ENCODE assay signal across 1 cellular context in the genomic region with DNA sequence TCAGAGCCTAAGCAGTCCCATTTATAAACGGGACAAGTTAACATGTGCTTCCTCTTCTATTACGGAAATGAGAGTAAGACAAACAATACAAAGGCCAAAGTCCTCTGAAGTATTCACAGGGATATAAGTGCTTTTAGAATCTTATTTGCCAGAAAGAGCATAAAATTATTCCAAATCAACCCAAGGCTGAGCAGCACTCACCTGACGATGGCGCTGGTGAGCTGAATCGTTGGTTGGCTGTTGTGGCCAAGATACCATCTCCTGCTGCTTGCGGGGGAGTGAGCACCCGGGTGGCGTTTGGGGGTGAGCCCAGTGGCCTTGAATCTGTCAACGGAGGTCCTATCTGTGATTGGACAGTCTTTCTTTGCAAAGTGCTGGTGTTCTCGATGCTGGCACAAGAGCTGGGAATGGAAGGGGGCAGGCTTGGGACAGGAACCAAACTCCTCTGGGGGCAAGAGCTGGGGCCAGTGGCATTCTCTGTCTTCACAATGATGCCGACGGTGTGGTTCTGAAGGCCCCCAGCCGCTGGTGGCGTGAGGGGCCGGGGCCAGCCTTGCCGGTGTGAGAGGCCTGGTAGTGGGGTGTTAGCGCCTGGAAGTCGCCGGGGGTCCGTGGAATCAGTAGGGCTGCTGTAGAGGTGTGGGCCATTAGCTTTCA.
A peak's percentile ranks its signal among the peaks of the same experiment; 100 is the strongest.
TF ChIP-seq lines count a peak whose summit lies in the region.

No MANE protein-coding gene starts in this region.

TF ChIP-seq in K562, 482 proteins besides CTCF, POLR2A, EP300 and RAD21 (continued from another document and continues in another):
- TF ChIP-seq, protein P1, sequence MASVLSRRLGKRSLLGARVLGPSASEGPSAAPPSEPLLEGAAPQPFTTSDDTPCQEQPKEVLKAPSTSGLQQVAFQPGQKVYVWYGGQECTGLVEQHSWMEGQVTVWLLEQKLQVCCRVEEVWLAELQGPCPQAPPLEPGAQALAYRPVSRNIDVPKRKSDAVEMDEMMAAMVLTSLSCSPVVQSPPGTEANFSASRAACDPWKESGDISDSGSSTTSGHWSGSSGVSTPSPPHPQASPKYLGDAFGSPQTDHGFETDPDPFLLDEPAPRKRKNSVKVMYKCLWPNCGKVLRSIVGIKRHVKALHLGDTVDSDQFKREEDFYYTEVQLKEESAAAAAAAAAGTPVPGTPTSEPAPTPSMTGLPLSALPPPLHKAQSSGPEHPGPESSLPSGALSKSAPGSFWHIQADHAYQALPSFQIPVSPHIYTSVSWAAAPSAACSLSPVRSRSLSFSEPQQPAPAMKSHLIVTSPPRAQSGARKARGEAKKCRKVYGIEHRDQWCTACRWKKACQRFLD (CRISPR knock-in tag; IDR thresholded peaks at IDR 0.05), result no peak
- TF ChIP-seq, protein P2, sequence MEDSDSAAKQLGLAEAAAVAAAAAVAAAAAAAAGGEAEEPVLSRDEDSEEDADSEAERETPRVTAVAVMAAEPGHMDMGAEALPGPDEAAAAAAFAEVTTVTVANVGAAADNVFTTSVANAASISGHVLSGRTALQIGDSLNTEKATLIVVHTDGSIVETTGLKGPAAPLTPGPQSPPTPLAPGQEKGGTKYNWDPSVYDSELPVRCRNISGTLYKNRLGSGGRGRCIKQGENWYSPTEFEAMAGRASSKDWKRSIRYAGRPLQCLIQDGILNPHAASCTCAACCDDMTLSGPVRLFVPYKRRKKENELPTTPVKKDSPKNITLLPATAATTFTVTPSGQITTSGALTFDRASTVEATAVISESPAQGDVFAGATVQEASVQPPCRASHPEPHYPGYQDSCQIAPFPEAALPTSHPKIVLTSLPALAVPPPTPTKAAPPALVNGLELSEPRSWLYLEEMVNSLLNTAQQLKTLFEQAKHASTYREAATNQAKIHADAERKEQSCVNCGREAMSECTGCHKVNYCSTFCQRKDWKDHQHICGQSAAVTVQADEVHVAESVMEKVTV (CRISPR knock-in tag; IDR thresholded peaks at IDR 0.05), result 0 out of 2 replicates have a peak, but pooled peaks have one; percentile 51
- TF ChIP-seq CEBPG (CRISPR knock-in tag; IDR thresholded peaks at IDR 0.05) (no peak), CEBPG (tag; conservative IDR thresholded peaks at IDR 0.05 in 1 of 2, IDR thresholded peaks at IDR 0.05 in 1 of 2) (no peak), RBM15 (IDR thresholded peaks at IDR 0.05; ENCODE audit: insufficient read depth, low read length) (no peak), PHF20 (IDR thresholded peaks at IDR 0.05; ENCODE audit: partially characterized antibody) (no peak), COPS2 (conservative IDR thresholded peaks at IDR 0.05) (no peak), PHTF2 (CRISPR knock-in tag; IDR thresholded peaks at IDR 0.05) (no peak), JUNB (CRISPR knock-in tag; conservative IDR thresholded peaks at IDR 0.05) (no peak), CBFA2T2 (conservative IDR thresholded peaks at IDR 0.05) (peak; percentile 73), ZNF584 (CRISPR knock-in tag; IDR thresholded peaks at IDR 0.05; ENCODE audit: low read depth) (no peak), PCBP1 (IDR thresholded peaks at IDR 0.05; ENCODE audit: low read depth, low read length, poor library complexity, severe bottlenecking) (no peak), HDGF (IDR thresholded peaks at IDR 0.05) (no peak), GABPA (tag; conservative IDR thresholded peaks at IDR 0.05; ENCODE audit: low read depth) (no peak), CCNT2 (IDR thresholded peaks at IDR 0.05; ENCODE audit: borderline replicate concordance, extremely low read depth, insufficient read length, low read depth, low read length) (peak; percentile 67), BHLHE40 (IDR thresholded peaks at IDR 0.05; ENCODE audit: low read length) (peak; percentile 71), SMARCC2 (IDR thresholded peaks at IDR 0.05; ENCODE audit: low read depth) (peak; percentile 83), BDP1 (IDR thresholded peaks at IDR 0.05; ENCODE audit: insufficient read depth, insufficient read length) (no peak), ZNF224 (CRISPR knock-in tag; IDR thresholded peaks at IDR 0.05) (no peak), ZKSCAN8 (CRISPR knock-in tag; IDR thresholded peaks at IDR 0.05) (no peak), DPF2 (IDR thresholded peaks at IDR 0.05) (peak; percentile 94), EHMT2 (IDR thresholded peaks at IDR 0.05) (peak; percentile 20; the same call in 1 of the 2 replicates), ZNF124 (CRISPR knock-in tag; IDR thresholded peaks at IDR 0.05) (no peak), SRF (CRISPR knock-in tag; IDR thresholded peaks at IDR 0.05) (no peak), KLF13 (tag; IDR thresholded peaks at IDR 0.05; ENCODE audit: borderline replicate concordance, low read depth) (no peak), RBM34 (IDR thresholded peaks at IDR 0.05; ENCODE audit: borderline replicate concordance, insufficient read depth, low read length) (no peak), ZNF253 (CRISPR knock-in tag; conservative IDR thresholded peaks at IDR 0.05) (no peak), NR2C2 (CRISPR knock-in tag; IDR thresholded peaks at IDR 0.05) (no peak), NR2C2 (tag; IDR thresholded peaks at IDR 0.05) (no peak), ZNF764 (CRISPR knock-in tag; IDR thresholded peaks at IDR 0.05; ENCODE audit: low read depth) (no peak), CBX1 (IDR thresholded peaks at IDR 0.05; ENCODE audit: low read depth) (no peak), MYBL2 (IDR thresholded peaks at IDR 0.05; ENCODE audit: low read depth) (no peak), MYBL2 (CRISPR knock-in tag; IDR thresholded peaks at IDR 0.05; ENCODE audit: borderline replicate concordance) (no peak), ZNF707 (CRISPR knock-in tag; conservative IDR thresholded peaks at IDR 0.05) (no peak), SMAD2 (IDR thresholded peaks at IDR 0.05; ENCODE audit: low read depth, low read length) (no peak), SPI1 (IDR thresholded peaks at IDR 0.05; ENCODE audit: borderline replicate concordance, low read depth, low read length) (no peak), ZNF3 (CRISPR knock-in tag; IDR thresholded peaks at IDR 0.05) (no peak), ZNF695 (CRISPR knock-in tag; IDR thresholded peaks at IDR 0.05) (no peak), ESRRA (IDR thresholded peaks at IDR 0.05; ENCODE audit: borderline replicate concordance, low read depth) (peak; percentile 62; the same call in 1 of the 2 replicates), THRAP3 (IDR thresholded peaks at IDR 0.05; ENCODE audit: borderline replicate concordance) (no peak), ZNF561 (CRISPR knock-in tag; conservative IDR thresholded peaks at IDR 0.05) (no peak), HDAC3 (IDR thresholded peaks at IDR 0.05; ENCODE audit: borderline replicate concordance, partially characterized antibody) (peak; percentile 35), ETV1 (tag; conservative IDR thresholded peaks at IDR 0.05; ENCODE audit: low read depth) (0 out of 2 replicates have a peak, but pooled peaks have one; percentile 23), KAT7 (CRISPR knock-in tag; IDR thresholded peaks at IDR 0.05; ENCODE audit: borderline replicate concordance) (no peak)
- TF ChIP-seq, protein P3, sequence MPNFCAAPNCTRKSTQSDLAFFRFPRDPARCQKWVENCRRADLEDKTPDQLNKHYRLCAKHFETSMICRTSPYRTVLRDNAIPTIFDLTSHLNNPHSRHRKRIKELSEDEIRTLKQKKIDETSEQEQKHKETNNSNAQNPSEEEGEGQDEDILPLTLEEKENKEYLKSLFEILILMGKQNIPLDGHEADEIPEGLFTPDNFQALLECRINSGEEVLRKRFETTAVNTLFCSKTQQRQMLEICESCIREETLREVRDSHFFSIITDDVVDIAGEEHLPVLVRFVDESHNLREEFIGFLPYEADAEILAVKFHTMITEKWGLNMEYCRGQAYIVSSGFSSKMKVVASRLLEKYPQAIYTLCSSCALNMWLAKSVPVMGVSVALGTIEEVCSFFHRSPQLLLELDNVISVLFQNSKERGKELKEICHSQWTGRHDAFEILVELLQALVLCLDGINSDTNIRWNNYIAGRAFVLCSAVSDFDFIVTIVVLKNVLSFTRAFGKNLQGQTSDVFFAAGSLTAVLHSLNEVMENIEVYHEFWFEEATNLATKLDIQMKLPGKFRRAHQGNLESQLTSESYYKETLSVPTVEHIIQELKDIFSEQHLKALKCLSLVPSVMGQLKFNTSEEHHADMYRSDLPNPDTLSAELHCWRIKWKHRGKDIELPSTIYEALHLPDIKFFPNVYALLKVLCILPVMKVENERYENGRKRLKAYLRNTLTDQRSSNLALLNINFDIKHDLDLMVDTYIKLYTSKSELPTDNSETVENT (CRISPR knock-in tag; IDR thresholded peaks at IDR 0.05), result no peak
- TF ChIP-seq, protein P4, sequence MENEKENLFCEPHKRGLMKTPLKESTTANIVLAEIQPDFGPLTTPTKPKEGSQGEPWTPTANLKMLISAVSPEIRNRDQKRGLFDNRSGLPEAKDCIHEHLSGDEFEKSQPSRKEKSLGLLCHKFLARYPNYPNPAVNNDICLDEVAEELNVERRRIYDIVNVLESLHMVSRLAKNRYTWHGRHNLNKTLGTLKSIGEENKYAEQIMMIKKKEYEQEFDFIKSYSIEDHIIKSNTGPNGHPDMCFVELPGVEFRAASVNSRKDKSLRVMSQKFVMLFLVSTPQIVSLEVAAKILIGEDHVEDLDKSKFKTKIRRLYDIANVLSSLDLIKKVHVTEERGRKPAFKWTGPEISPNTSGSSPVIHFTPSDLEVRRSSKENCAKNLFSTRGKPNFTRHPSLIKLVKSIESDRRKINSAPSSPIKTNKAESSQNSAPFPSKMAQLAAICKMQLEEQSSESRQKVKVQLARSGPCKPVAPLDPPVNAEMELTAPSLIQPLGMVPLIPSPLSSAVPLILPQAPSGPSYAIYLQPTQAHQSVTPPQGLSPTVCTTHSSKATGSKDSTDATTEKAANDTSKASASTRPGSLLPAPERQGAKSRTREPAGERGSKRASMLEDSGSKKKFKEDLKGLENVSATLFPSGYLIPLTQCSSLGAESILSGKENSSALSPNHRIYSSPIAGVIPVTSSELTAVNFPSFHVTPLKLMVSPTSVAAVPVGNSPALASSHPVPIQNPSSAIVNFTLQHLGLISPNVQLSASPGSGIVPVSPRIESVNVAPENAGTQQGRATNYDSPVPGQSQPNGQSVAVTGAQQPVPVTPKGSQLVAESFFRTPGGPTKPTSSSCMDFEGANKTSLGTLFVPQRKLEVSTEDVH (IDR thresholded peaks at IDR 0.05; ENCODE audit: low read depth, partially characterized antibody), result no peak
- TF ChIP-seq, protein P5, sequence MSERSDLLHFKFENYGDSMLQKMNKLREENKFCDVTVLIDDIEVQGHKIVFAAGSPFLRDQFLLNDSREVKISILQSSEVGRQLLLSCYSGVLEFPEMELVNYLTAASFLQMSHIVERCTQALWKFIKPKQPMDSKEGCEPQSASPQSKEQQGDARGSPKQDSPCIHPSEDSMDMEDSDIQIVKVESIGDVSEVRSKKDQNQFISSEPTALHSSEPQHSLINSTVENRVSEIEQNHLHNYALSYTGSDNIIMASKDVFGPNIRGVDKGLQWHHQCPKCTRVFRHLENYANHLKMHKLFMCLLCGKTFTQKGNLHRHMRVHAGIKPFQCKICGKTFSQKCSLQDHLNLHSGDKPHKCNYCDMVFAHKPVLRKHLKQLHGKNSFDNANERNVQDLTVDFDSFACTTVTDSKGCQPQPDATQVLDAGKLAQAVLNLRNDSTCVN (CRISPR knock-in tag; IDR thresholded peaks at IDR 0.05), result no peak
- TF ChIP-seq, protein P6, sequence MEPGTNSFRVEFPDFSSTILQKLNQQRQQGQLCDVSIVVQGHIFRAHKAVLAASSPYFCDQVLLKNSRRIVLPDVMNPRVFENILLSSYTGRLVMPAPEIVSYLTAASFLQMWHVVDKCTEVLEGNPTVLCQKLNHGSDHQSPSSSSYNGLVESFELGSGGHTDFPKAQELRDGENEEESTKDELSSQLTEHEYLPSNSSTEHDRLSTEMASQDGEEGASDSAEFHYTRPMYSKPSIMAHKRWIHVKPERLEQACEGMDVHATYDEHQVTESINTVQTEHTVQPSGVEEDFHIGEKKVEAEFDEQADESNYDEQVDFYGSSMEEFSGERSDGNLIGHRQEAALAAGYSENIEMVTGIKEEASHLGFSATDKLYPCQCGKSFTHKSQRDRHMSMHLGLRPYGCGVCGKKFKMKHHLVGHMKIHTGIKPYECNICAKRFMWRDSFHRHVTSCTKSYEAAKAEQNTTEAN (CRISPR knock-in tag; IDR thresholded peaks at IDR 0.05), result no peak
- TF ChIP-seq, protein P7, sequence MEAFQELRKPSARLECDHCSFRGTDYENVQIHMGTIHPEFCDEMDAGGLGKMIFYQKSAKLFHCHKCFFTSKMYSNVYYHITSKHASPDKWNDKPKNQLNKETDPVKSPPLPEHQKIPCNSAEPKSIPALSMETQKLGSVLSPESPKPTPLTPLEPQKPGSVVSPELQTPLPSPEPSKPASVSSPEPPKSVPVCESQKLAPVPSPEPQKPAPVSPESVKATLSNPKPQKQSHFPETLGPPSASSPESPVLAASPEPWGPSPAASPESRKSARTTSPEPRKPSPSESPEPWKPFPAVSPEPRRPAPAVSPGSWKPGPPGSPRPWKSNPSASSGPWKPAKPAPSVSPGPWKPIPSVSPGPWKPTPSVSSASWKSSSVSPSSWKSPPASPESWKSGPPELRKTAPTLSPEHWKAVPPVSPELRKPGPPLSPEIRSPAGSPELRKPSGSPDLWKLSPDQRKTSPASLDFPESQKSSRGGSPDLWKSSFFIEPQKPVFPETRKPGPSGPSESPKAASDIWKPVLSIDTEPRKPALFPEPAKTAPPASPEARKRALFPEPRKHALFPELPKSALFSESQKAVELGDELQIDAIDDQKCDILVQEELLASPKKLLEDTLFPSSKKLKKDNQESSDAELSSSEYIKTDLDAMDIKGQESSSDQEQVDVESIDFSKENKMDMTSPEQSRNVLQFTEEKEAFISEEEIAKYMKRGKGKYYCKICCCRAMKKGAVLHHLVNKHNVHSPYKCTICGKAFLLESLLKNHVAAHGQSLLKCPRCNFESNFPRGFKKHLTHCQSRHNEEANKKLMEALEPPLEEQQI (IDR thresholded peaks at IDR 0.05), result 0 out of 2 replicates have a peak, but pooled peaks have one; percentile 22
- TF ChIP-seq, protein P8, sequence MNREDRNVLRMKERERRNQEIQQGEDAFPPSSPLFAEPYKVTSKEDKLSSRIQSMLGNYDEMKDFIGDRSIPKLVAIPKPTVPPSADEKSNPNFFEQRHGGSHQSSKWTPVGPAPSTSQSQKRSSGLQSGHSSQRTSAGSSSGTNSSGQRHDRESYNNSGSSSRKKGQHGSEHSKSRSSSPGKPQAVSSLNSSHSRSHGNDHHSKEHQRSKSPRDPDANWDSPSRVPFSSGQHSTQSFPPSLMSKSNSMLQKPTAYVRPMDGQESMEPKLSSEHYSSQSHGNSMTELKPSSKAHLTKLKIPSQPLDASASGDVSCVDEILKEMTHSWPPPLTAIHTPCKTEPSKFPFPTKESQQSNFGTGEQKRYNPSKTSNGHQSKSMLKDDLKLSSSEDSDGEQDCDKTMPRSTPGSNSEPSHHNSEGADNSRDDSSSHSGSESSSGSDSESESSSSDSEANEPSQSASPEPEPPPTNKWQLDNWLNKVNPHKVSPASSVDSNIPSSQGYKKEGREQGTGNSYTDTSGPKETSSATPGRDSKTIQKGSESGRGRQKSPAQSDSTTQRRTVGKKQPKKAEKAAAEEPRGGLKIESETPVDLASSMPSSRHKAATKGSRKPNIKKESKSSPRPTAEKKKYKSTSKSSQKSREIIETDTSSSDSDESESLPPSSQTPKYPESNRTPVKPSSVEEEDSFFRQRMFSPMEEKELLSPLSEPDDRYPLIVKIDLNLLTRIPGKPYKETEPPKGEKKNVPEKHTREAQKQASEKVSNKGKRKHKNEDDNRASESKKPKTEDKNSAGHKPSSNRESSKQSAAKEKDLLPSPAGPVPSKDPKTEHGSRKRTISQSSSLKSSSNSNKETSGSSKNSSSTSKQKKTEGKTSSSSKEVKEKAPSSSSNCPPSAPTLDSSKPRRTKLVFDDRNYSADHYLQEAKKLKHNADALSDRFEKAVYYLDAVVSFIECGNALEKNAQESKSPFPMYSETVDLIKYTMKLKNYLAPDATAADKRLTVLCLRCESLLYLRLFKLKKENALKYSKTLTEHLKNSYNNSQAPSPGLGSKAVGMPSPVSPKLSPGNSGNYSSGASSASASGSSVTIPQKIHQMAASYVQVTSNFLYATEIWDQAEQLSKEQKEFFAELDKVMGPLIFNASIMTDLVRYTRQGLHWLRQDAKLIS (CRISPR knock-in tag; IDR thresholded peaks at IDR 0.05), result no peak
